Comparison of ENCODE assay signal across 8 cellular contexts in the genomic region with DNA sequence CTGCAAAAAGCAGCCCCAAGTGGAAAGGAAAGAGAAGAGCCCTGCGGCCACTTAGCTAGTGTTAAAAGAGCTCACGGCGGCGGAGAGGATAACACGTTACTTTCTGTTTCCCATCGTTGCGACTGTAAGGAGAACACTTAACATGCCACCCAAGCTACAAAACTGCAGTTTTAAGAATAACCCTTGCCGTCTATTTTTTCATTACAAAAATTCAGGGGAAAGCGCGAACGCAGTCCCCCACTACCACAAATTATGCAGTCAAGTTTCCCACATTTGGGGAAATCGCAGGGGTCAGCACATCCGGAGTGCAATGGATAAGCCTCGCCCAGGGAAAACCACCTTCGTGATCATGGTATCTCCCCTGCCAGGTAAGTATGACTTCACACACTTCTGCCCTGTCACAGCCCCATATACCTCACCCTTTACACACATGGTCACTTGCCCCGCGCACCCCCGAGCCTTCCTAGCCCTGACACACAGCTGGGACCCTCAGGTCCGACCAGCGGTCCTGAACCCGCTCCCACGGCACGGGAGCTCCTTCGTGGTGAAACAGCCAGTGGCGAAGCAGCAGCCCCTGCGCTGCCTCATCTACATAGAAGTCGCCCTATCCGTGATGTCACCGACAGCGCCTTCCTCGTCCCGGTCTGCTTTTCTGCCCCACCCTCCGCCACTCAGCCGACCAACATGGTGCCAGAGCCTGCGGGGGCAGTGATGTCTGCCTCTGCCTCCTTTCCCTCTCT. TPM values are rescaled to one million over a fixed set of nuclear protein-coding genes. Genes with fewer than 3 reads are reported as not detected.
DNase-seq lines count a peak whose midpoint lies in the region; ATAC-seq and TF ChIP-seq lines count a peak whose summit lies in the region.
"Not testable (repeated sequence)": the region's sequence is repeated elsewhere in the genome, so short reads cannot be mapped to it uniquely, and the experiment has no call there.

No MANE protein-coding gene starts in this region.

- TF ChIP-seq CTCF in lower lobe of right lung (IDR thresholded peaks at IDR 0.05), result not testable (repeated sequence)

- H3K27ac ChIP-seq in lower lobe of right lung, result peak overlapping the region; percentile 65

- H3K27me3 ChIP-seq in lower lobe of right lung (ENCODE audit: low read depth), result not testable (repeated sequence)

- H3K4me1 ChIP-seq in lower lobe of right lung, result not testable (repeated sequence)

- intact Hi-C loops in lower lobe of right lung (cut with DNase I), result not testable (repeated sequence)

- not testable (repeated sequence) for H3K9me3 ChIP-seq in lower lobe of right lung

- ATAC-seq in GM19395 (IDR thresholded peaks at IDR 0.05; ENCODE audit: unreplicated experiment) (peak; percentile 91), HG03457 (IDR thresholded peaks at IDR 0.05; ENCODE audit: unreplicated experiment) (peak; percentile 81), lower lobe of right lung (peak; percentile 93 to 96)

- peak; percentile 88 for DNase-seq in CD1c-positive myeloid dendritic cell (ENCODE audit: extremely low spot score)
- peak; percentile 91 for DNase-seq in NCI-H69 (lab: John Stamatoyannopoulos, UW)
- DNase-seq in activated CD4-positive, alpha-beta T cell treated with anti-CD3 and anti-CD28 coated beads, Interleukin-2, amount 50 U/mL, for 4 hours, result peak; percentile 71 to 74
- peak; percentile 76 for DNase-seq in dermis blood vessel endothelial cell
- DNase-seq in lower lobe of right lung, result peak; percentile 57
- peak; percentile 65 to 74 for DNase-seq in stimulated activated CD4-positive, alpha-beta T cell treated with anti-CD3 and anti-CD28 coated beads, Interleukin-4, amount 100 ng/mL, for 4 hours

- H3K4me3 ChIP-seq in lower lobe of right lung, result peak overlapping the region; percentile 53

- not testable (repeated sequence) for H3K36me3 ChIP-seq in lower lobe of right lung

RNA-seq across cellular contexts. Expression of gene NBPF20, which starts 40.2 kb away (rescaled TPM):
- 3.2 and 5.6 TPM in 2 replicates for total RNA-seq in dermis blood vessel endothelial cell
- 2.4 TPM for total RNA-seq in lower lobe of right lung

Comparison
In these comparisons a context has a peak if more than half of its experiments do, and no peak if none do; other contexts are left out.
1. Peak in every context shown above with its lines: DNase-seq, ATAC-seq, H3K4me3 ChIP-seq and H3K27ac ChIP-seq.